ENCODE assay signal across 7 cellular contexts in the genomic region with DNA sequence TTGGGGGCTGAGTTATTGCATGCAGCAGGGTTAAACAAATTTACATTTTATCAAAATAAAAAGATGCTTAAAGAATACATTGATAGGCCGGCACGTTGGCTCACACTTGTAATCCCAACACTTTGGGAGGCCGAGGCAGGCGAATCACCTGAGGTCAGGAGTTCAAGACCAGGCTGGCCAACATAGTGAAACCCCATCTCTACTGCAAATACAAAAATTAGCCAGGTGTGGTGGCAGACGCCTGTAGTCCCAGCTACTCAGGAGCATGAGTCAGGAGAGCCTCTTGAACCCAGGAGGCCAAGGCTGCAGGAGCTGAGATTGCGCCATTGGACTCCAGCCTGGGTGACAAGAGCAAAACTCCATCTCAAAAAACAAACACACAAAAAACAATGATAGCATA. TPM values are rescaled to one million over a fixed set of nuclear protein-coding genes. Genes with fewer than 3 reads are reported as not detected.
"Had no signal": no experiment of that assay in that cellular context is flagged by ENCODE, and none has a peak within 500 bp of the region (broad histone marks: within the 10 kb centered on the region; RNA-seq: fewer than 3 reads in every experiment).

No MANE protein-coding gene starts in this region.

RNA-seq across cellular contexts. Expression of a gene that starts 54.1 kb away (rescaled TPM):
- total RNA-seq: activated CD4-positive, alpha-beta T cell treated with anti-CD3 and anti-CD28 coated beads, Interleukin-2, amount 10 ng/mL, durations not matched to agents 24 days and 14 days; activated CD8-positive, alpha-beta T cell treated with anti-CD3 and anti-CD28 coated beads for 36 hours; activated T-helper 2 cell treated with anti-CD3 and anti-CD28 coated beads, Interferon-gamma antibody, Interleukin-2, Interleukin-4, amounts not matched to agents 10 μg/mL and 5 μg/mL and 100 μg/mL, durations not matched to agents 14 hours and 24 hours and 36 hours; MCF 10A; Peyer's patch; SJSA1 had no signal
- polyA plus RNA-seq: SK-N-SH had no signal
